Comparison of ENCODE assay signal across 19 cellular contexts in genomic region chr1:224057461-224058199, GRCh38. TPM values are rescaled to one million over a fixed set of nuclear protein-coding genes. Genes with fewer than 3 reads are reported as not detected.
DNase-seq lines count a peak whose midpoint lies in the region; ATAC-seq, FAIRE-seq and TF ChIP-seq lines count a peak whose summit lies in the region.
"Had no signal": no experiment of that assay in that cellular context is flagged by ENCODE, and none has a peak within 500 bp of the region (broad histone marks: within the 10 kb centered on the region; RNA-seq: fewer than 3 reads in every experiment).

No MANE protein-coding gene starts in this region.

- peaks cover 8% of the 10 kb centered on the region for H3K36me3 Mint-ChIP-seq in HFFc6 (ENCODE audit: low read depth)
- H3K36me3 Mint-ChIP-seq: CD14-positive monocyte had no signal

- H2AFZ ChIP-seq in K562 (ENCODE audit: low read depth, low read length) (peak overlapping the region; percentile 53), neuronal stem cell (ENCODE audit: low read length) (peak overlapping the region; percentile 33)
- H2AFZ ChIP-seq: GM23248 had no signal

- no peaks in the 10 kb centered on the region for H3K79me2 ChIP-seq in K562 (ENCODE audit: control insufficient read depth, insufficient read depth, low read length)

- H3K9me1 ChIP-seq in K562 (ENCODE audit: control insufficient read depth, insufficient read depth, low read length), result no peaks in the 10 kb centered on the region

- H2BK12ac ChIP-seq in neuronal stem cell (ENCODE audit: low read length), result no peak overlapping the region

- no TSS peak for BruUV-seq in K562 (replicated peaks; lab: Mats Ljungman, UMichigan)

- 20% methylated on average over 7 of the region's 7 CpGs for WGBS in K562 (ENCODE audit: insufficient coverage, low coverage, missing lambda C conversion rate)
- WGBS in esophagus muscularis mucosa, result 90% methylated on average over 7 of the region's 7 CpGs
- WGBS in neuronal stem cell (ENCODE audit: extremely low coverage in 2 of 2, insufficient read length in 2 of 2, insufficient replicate concordance in 1 of 2), 2 donors, result no CpG with 5 or more reads among the region's 7 CpGs
- WGBS in spleen, 5 donors, result 80 to 89% (median 86%) methylated on average over 7 of the region's 7 CpGs

- ATAC-seq in K562 (no peak; the same call in 2 of the 3 replicates), GM19397 (IDR thresholded peaks at IDR 0.05; ENCODE audit: unreplicated experiment) (no peak), HG03139 (IDR thresholded peaks at IDR 0.05; ENCODE audit: unreplicated experiment) (no peak)
- ATAC-seq: A549 had no signal

- intact Hi-C loops in K562 (cut with micrococcal nuclease) (no loop called here), esophagus muscularis mucosa (cut with DNase I) (loop anchor here (10.0 kb wide), 1 partner anchor 363 kb away; no protein-coding TSS in a partner anchor), spleen (cut with DNase I; ENCODE audit: low total_unique reads) (no loop called here)

- H3K27me3 ChIP-seq in K562 (ENCODE audit: control insufficient read depth in 2 of 2, insufficient read depth in 2 of 2, low read length in 2 of 2), result no peaks in the 10 kb centered on the region
- peaks cover 0 to 4% (median 0%) of the 10 kb centered on the region in 4 donors for H3K27me3 ChIP-seq in esophagus muscularis mucosa
- H3K27me3 ChIP-seq in neuronal stem cell (ENCODE audit: control insufficient read depth in 3 of 3, insufficient read depth in 3 of 3, low read depth in 1 of 3, low read length in 3 of 3), result no peaks in the 10 kb centered on the region
- no peaks in the 10 kb centered on the region for H3K27me3 ChIP-seq in spleen (replicated peaks in 1 of 7)

- DNase-seq in HFFc6 (no peak), K562 (ENCODE audit: extremely low read depth in 1 of 4, low spot score in 3 of 4) (no peak), esophagus muscularis mucosa (ENCODE audit: extremely low spot score) (peak; percentile 78), neuronal stem cell (ENCODE audit: low spot score) (no peak), spleen (no peak)
- DNase-seq: Caco-2, Kasumi-1, NCI-H1417, NCI-H2029, NCI-H2171 treated with DMSO at 0.1 percent for 48 hours, NCI-H82, SIG-M5 had no signal

- no peak overlapping the region for H3K18ac ChIP-seq in neuronal stem cell (ENCODE audit: low read length)

- H3K9me3 ChIP-seq in K562 (replicated peaks; ENCODE audit: control insufficient read depth, insufficient read depth, low read depth, low read length) (peaks cover 8% of the 10 kb centered on the region; the same call in 1 of the 2 replicates), esophagus muscularis mucosa (peaks cover 0 to 7% (median 3%) of the 10 kb centered on the region in 4 donors), neuronal stem cell (replicated peaks in 1 of 2; ENCODE audit: control insufficient read depth in 2 of 2, insufficient read depth in 1 of 2, low read depth in 1 of 2, low read length in 2 of 2) (peaks cover 0 to 2% of the 10 kb centered on the region in 2 donors), spleen (peaks cover 0 to 5% (median 0%) of the 10 kb centered on the region in 8 donors)
- H3K9me3 ChIP-seq: A549, Caco-2 had no signal

- peak overlapping the region; percentile 30; the same call in 1 of the 2 replicates for H3K27ac Mint-ChIP-seq in HFFc6

- H3K4me2 ChIP-seq in K562 (ENCODE audit: insufficient read depth, low read length) (no peak overlapping the region; the same call in 1 of the 2 replicates), neuronal stem cell (ENCODE audit: insufficient read depth, low read length, poor library complexity, severe bottlenecking) (no peak overlapping the region)
- H3K4me2 ChIP-seq: A549 had no signal

- FAIRE-seq in K562 (lab: Jason Lieb, UNC), result no peak
- FAIRE-seq: A549, GM18507, RCC 7860 had no signal

- CTCF ChIA-PET in K562 (lab: Yijun Ruan, JAX; ENCODE audit: low intra/inter-chr PET ratio), result no interaction called here

- no peak overlapping the region for H4K8ac ChIP-seq in neuronal stem cell (ENCODE audit: low read depth, low read length)

- no peak overlapping the region for H3K4me3 ChIP-seq in K562
- no peak overlapping the region for H3K4me3 ChIP-seq in esophagus muscularis mucosa
- no peak overlapping the region for H3K4me3 ChIP-seq in neuronal stem cell (ENCODE audit: low read length in 2 of 2)
- H3K4me3 ChIP-seq in spleen, result no peak overlapping the region
- H3K4me3 ChIP-seq: A549, GM23248 had no signal

- no peak overlapping the region for H2BK15ac ChIP-seq in neuronal stem cell (ENCODE audit: low read length)

- H3K4ac ChIP-seq in neuronal stem cell (ENCODE audit: low read length), result no peak overlapping the region

- peaks cover 4 to 6% of the 10 kb centered on the region in 2 experiments; a peak in 3 of 5 replicates for H3K4me1 ChIP-seq in K562 (replicated peaks in 1 of 2; ENCODE audit: control insufficient read depth in 2 of 2, insufficient read depth in 2 of 2, low read length in 2 of 2)
- no peaks in the 10 kb centered on the region for H3K4me1 ChIP-seq in esophagus muscularis mucosa
- H3K4me1 ChIP-seq in neuronal stem cell (ENCODE audit: control insufficient read depth in 2 of 2, insufficient read depth in 1 of 2, low read depth in 1 of 2, low read length in 2 of 2), result peaks cover 0 to 3% of the 10 kb centered on the region in 2 donors
- no peaks in the 10 kb centered on the region for H3K4me1 ChIP-seq in spleen
- H3K4me1 ChIP-seq: A549, Caco-2 had no signal

- no peak for TF ChIP-seq POLR2A in K562 (conservative IDR thresholded peaks at IDR 0.05)
- TF ChIP-seq POLR2A in esophagus muscularis mucosa (IDR thresholded peaks at IDR 0.05; ENCODE audit: low read depth), result no peak
- no peak for TF ChIP-seq POLR2A in spleen (IDR thresholded peaks at IDR 0.05)

- H3K9me3 Mint-ChIP-seq in HFFc6, result no peaks in the 10 kb centered on the region

- no peaks in the 10 kb centered on the region for H4K20me1 ChIP-seq in K562 (replicated peaks; ENCODE audit: control insufficient read depth, insufficient read depth, low read length)

- POLR2A ChIA-PET in K562 (lab: Yijun Ruan, JAX), result interaction anchor here (0.7 kb wide), 1 partner anchor 644 kb away, joined by 3 read pairs; no protein-coding TSS in a partner anchor

- H3K36me3 ChIP-seq in K562 (ENCODE audit: control insufficient read depth, insufficient read depth, low read length) (no peaks in the 10 kb centered on the region), esophagus muscularis mucosa (no peaks in the 10 kb centered on the region), neuronal stem cell (replicated peaks in 1 of 2; ENCODE audit: control insufficient read depth in 2 of 2, insufficient read depth in 2 of 2, low read length in 2 of 2) (no peaks in the 10 kb centered on the region), spleen (no peaks in the 10 kb centered on the region)

- TF ChIP-seq RAD21 in K562 (CRISPR knock-in tag; conservative IDR thresholded peaks at IDR 0.05 in 1 of 2, IDR thresholded peaks at IDR 0.05 in 1 of 2), result no peak

- H3K4me3 Mint-ChIP-seq in HFFc6, result peak overlapping the region; percentile 4; the same call in 1 of the 2 replicates
- H3K4me3 Mint-ChIP-seq: CD14-positive monocyte had no signal

- H3K4me1 Mint-ChIP-seq in HFFc6 (ENCODE audit: low read depth), result peaks cover 49% of the 10 kb centered on the region
- H3K4me1 Mint-ChIP-seq: CD14-positive monocyte had no signal

- no peak for TF ChIP-seq CTCF in HFFc6 (IDR thresholded peaks at IDR 0.05)
- TF ChIP-seq CTCF in K562 (IDR thresholded peaks at IDR 0.05 in 2 of 3, conservative IDR thresholded peaks at IDR 0.05 in 1 of 3; ENCODE audit: insufficient read depth in 2 of 3, low read depth in 1 of 3, low read length in 3 of 3), result no peak
- no peak for TF ChIP-seq CTCF in esophagus muscularis mucosa (IDR thresholded peaks at IDR 0.05)
- TF ChIP-seq CTCF in spleen (IDR thresholded peaks at IDR 0.05 in 8 of 11, conservative IDR thresholded peaks at IDR 0.05 in 3 of 11), result no peak

- TF ChIP-seq EP300 in K562 (IDR thresholded peaks at IDR 0.05; ENCODE audit: low read length) (no peak), esophagus muscularis mucosa (IDR thresholded peaks at IDR 0.05) (no peak)

- H3K23ac ChIP-seq in neuronal stem cell (ENCODE audit: low read depth, low read length, poor library complexity), result no peak overlapping the region

- H3K9ac ChIP-seq in K562 (ENCODE audit: insufficient read depth in 1 of 2, low read depth in 2 of 2, low read length in 2 of 2) (no peak overlapping the region), neuronal stem cell (ENCODE audit: low read depth, low read length, poor library complexity) (no peak overlapping the region)
- H3K9ac ChIP-seq: GM23248 had no signal

- H3K27ac ChIP-seq in K562 (ENCODE audit: extremely low read depth, low read depth, low read length), result no peak overlapping the region
- no peak overlapping the region for H3K27ac ChIP-seq in esophagus muscularis mucosa (replicated peaks in 1 of 4)
- H3K27ac ChIP-seq in neuronal stem cell (replicated peaks; ENCODE audit: low read length), result no peak overlapping the region
- no peak overlapping the region for H3K27ac ChIP-seq in spleen
- H3K27ac ChIP-seq: A549, GM23248 had no signal

- in situ Hi-C loops in K562 (cut with MboI), result loop anchor here (10.0 kb wide), 1 partner anchor 503 kb away; no protein-coding TSS in a partner anchor

- H2BK120ac ChIP-seq in neuronal stem cell (ENCODE audit: low read depth, low read length), result no peak overlapping the region

- H3K14ac ChIP-seq in neuronal stem cell (ENCODE audit: low read length), result no peak overlapping the region

- no peak overlapping the region for H2AK5ac ChIP-seq in neuronal stem cell (ENCODE audit: low read depth, low read length)

- no peak overlapping the region for H2BK5ac ChIP-seq in neuronal stem cell (ENCODE audit: low read length)

- H4K91ac ChIP-seq in neuronal stem cell (ENCODE audit: low read depth, low read length, poor library complexity), result no peak overlapping the region

- no peaks in the 10 kb centered on the region for H3K79me1 ChIP-seq in neuronal stem cell (ENCODE audit: low read depth, low read length)

- no peaks in the 10 kb centered on the region for H3K27me3 Mint-ChIP-seq in HFFc6 (ENCODE audit: insufficient read depth)

RNA-seq across cellular contexts. Expression of gene FBXO28, which starts 56.3 kb away (rescaled TPM):
- 10 to 100 TPM; 34.3 to 41.8 (median 39.2) TPM for total RNA-seq in HFFc6 (2021; fragmentation: NEBNext Ultra II Directional; extraction: Animal tissue kit (Norgen Biotek cat#: 25700))
- total RNA-seq in K562 (2011; cell fraction: chromatin; rRNA removed; ENCODE audit: low replicate concordance), result 44.8 and 124 TPM in 2 replicates
- total RNA-seq in K562 (2011; cell fraction: nucleolus; rRNA removed), result 21.3 and 25.9 TPM in 2 replicates
- total RNA-seq in K562 (2011; cell fraction: nucleoplasm; rRNA removed), result 42.8 and 45.4 TPM in 2 replicates
- total RNA-seq in K562 (2014; rRNA removed) (22.0 and 25.3 TPM in 2 replicates), K562 (2014; rRNA removed; fragmentation: Illumina TruSeq; extraction: Trizol) (34.8 and 38.0 TPM in 2 replicates), K562 (2015; rRNA removed; fragmentation: Illumina TruSeq; extraction: Trizol) (26.3 and 29.9 TPM in 2 replicates), K562 (2021) (27.1 and 27.8 TPM in 2 replicates), esophagus muscularis mucosa (10 to 100 TPM; 23.1 to 29.8 (median 26.3) TPM), spleen (10 to 100 TPM; 22.7 to 34.5 (median 27.5) TPM)
- polyA plus RNA-seq in K562 (2011; rRNA removed) (17.0 and 27.4 TPM in 2 replicates), K562 (2014; fragmentation: Illumina TruSeq; extraction: Trizol) (19.6 and 20.5 TPM in 2 replicates), K562 (2014; fragmentation: Nextera tagmentation; extraction: Ambion mirVana) (1 to 10 TPM; 4.1 to 5.8 TPM), K562 (2014; rRNA removed) (17.6 and 19.2 TPM in 2 replicates), spleen (1 to 10 TPM; 7.3 to 9.0 (median 7.7) TPM)
- 7.5 and 8.0 TPM in 2 replicates for polyA plus RNA-seq in K562 (2011; cell fraction: cytosol; rRNA removed)
- polyA plus RNA-seq in K562 (2011; cell fraction: nucleus; rRNA removed), result 11.4 and 11.8 TPM in 2 replicates
- 12.4 and 13.4 TPM in 2 replicates for polyA plus RNA-seq in K562 (2012)
- 46.2 and 46.6 TPM in 2 replicates for polyA minus RNA-seq in K562 (2011; rRNA and poly(A)+ RNA removed)
- polyA minus RNA-seq in K562 (2011; cell fraction: cytosol; rRNA and poly(A)+ RNA removed), result 10.0 and 15.1 TPM in 2 replicates
- 19.7 and 24.2 TPM in 2 replicates for polyA minus RNA-seq in K562 (2011; cell fraction: nucleus; rRNA and poly(A)+ RNA removed)
- 11.7 TPM for polyA plus RNA-seq in neuronal stem cell (2013, experiment 1 of 2)
- polyA plus RNA-seq in neuronal stem cell (2013, experiment 2 of 2), result 12.2 TPM
